16 cellular contexts compared by ENCODE assay signal in the genomic region with DNA sequence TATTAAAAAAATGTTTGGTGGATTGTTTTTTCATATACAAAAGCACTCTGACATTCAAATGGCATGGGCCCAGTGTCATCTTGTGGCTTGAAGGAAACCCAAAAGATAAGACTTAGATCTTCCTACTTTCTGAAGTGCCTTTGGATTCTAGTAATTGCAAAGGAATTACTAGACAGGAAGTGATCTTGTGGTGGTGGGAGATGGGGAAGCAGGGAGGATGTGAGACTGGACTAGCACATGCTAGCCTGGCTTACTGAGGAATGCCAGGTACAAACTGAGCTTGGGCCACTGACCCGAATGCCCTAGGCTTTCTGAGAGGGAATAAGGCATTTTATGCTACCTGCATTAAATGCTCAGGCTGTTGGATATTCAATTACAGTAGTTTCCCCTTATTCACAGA.
"Had no signal": no experiment of that assay in that cellular context is flagged by ENCODE, and none has a peak within 500 bp of the region (broad histone marks: within the 10 kb centered on the region; RNA-seq: fewer than 3 reads in every experiment).

No MANE protein-coding gene starts in this region.

- H3K36me3 ChIP-seq: cardiac muscle cell, left lung, neutrophil had no signal

- H3K27ac ChIP-seq: ascending aorta, cardiac muscle cell, dorsolateral prefrontal cortex, gastroesophageal sphincter, heart right ventricle, left lung, neutrophil, parathyroid adenoma had no signal

- DNase-seq: activated CD4-positive, alpha-beta T cell treated with anti-CD3 and anti-CD28 coated beads, Interleukin-2, amount 50 U/mL, for 1 hour; activated naive CD4-positive, alpha-beta T cell treated with Interleukin-2 at 50 U/mL for 16 hours; dorsolateral prefrontal cortex; endodermal cell; heart right ventricle; left lung; mucosa of descending colon; natural killer cell; stimulated activated CD4-positive, alpha-beta T cell treated with anti-CD3 and anti-CD28 coated beads, Interleukin-12 subunit alpha, Interleukin-12 subunit beta, amount 100 ng/mL, for 4 hours; stimulated activated CD4-positive, alpha-beta T cell treated with anti-CD3 and anti-CD28 coated beads, Interleukin-2, amount 100 ng/mL, for 24 hours had no signal

- H3K4me1 ChIP-seq: ascending aorta, gastroesophageal sphincter, heart right ventricle, left lung, parathyroid adenoma had no signal

- ATAC-seq: gastroesophageal sphincter, heart right ventricle, left lung, mucosa of descending colon, natural killer cell had no signal

- H2AFZ ChIP-seq: parathyroid adenoma had no signal

- H3K9me3 ChIP-seq: ascending aorta, gastroesophageal sphincter, heart right ventricle, left lung, mucosa of descending colon, neutrophil had no signal

- H3K9ac ChIP-seq: parathyroid adenoma had no signal

- H3K4me3 ChIP-seq: ascending aorta, cardiac muscle cell, dorsolateral prefrontal cortex, gastroesophageal sphincter, heart right ventricle, left lung, mucosa of descending colon had no signal

- FAIRE-seq: islet of Langerhans had no signal

- H3K27me3 ChIP-seq: ascending aorta, cardiac muscle cell, dorsolateral prefrontal cortex, gastroesophageal sphincter, heart right ventricle, left lung, neutrophil had no signal
